8 cellular contexts compared by ENCODE assay signal in genomic region chr11:8219257-8220021, GRCh38. TPM values are rescaled to one million over a fixed set of nuclear protein-coding genes. Genes with fewer than 3 reads are reported as not detected.
DNase-seq lines count a peak whose midpoint lies in the region; ATAC-seq and TF ChIP-seq lines count a peak whose summit lies in the region.

No MANE protein-coding gene starts in this region.

- peaks cover 13% of the 10 kb centered on the region; the same call in 1 of the 2 replicates for H3K27me3 ChIP-seq in PC-3 (ENCODE audit: low read length)

- H3K4me3 Mint-ChIP-seq in neural crest cell: no peak overlapping the region

- intact Hi-C loops in PC-3 (cut with micrococcal nuclease): no loop called here

- no peaks in the 10 kb centered on the region for H4K20me1 ChIP-seq in PC-3 (ENCODE audit: low read length)

- H3K27ac ChIP-seq in PC-3 (ENCODE audit: low read length): no peak overlapping the region

- ATAC-seq in HG03280 (IDR thresholded peaks at IDR 0.05; ENCODE audit: unreplicated experiment) (peak; percentile 70), PC-3 (peak; percentile 94), GM21367 (IDR thresholded peaks at IDR 0.05; ENCODE audit: unreplicated experiment) (no peak)

- H3K9ac ChIP-seq in PC-3 (ENCODE audit: low read length): no peak overlapping the region

- H3K27ac Mint-ChIP-seq in neural crest cell (ENCODE audit: unreplicated experiment): peak overlapping the region; percentile 45

- H3K4me3 ChIP-seq in PC-3 (ENCODE audit: low read length) (no peak overlapping the region), epithelial cell of proximal tubule (ENCODE audit: low read depth, low read length) (no peak overlapping the region)

- CTCF ChIA-PET in PC-3 (lab: Charles Lee): interaction anchor here (1.1 kb wide), 1 partner anchor 347 kb away, joined by 3 read pairs; no protein-coding TSS in a partner anchor

- peaks cover 22% of the 10 kb centered on the region for H3K4me1 Mint-ChIP-seq in neural crest cell

- no peaks in the 10 kb centered on the region for H3K9me2 ChIP-seq in PC-3 (replicated peaks; ENCODE audit: low read length)

- no peak overlapping the region for H2AFZ ChIP-seq in PC-3 (ENCODE audit: low read length)

- H3K36me3 ChIP-seq in PC-3 (ENCODE audit: low read depth, low read length): no peaks in the 10 kb centered on the region

- DNase-seq in A172 (ENCODE audit: low spot score) (peak; percentile 66), DMS53 (lab: John Stamatoyannopoulos, UW) (peak; percentile 80), PC-3 (peak; percentile 67), epithelial cell of proximal tubule (ENCODE audit: low read depth) (no peak), neural crest cell (ENCODE audit: low read depth, low spot score) (no peak), activated gamma-delta T cell (lab: John Stamatoyannopoulos, UW) (no peak)

- TF ChIP-seq CTCF in PC-3 (conservative IDR thresholded peaks at IDR 0.05; ENCODE audit: low read depth, low read length) (peak; percentile 72), epithelial cell of proximal tubule (conservative IDR thresholded peaks at IDR 0.05; ENCODE audit: low read depth, low read length) (peak; percentile 76), neural crest cell (conservative IDR thresholded peaks at IDR 0.05) (peak; percentile 68)

- H3K4me2 ChIP-seq in PC-3 (ENCODE audit: low read length): no peak overlapping the region

- no peaks in the 10 kb centered on the region for H3K4me1 ChIP-seq in PC-3 (ENCODE audit: insufficient read depth, low read length)

- H3F3A ChIP-seq in PC-3 (ENCODE audit: low read length, unreplicated experiment): no peaks in the 10 kb centered on the region

- H3K79me2 ChIP-seq in PC-3 (ENCODE audit: low read length): no peaks in the 10 kb centered on the region

- H3K9me3 ChIP-seq in PC-3 (ENCODE audit: low read length): no peaks in the 10 kb centered on the region

- POLR2A ChIA-PET in PC-3 (lab: Charles Lee; ENCODE audit: unreplicated experiment): no interaction called here

- no peaks in the 10 kb centered on the region for H3K36me3 Mint-ChIP-seq in neural crest cell (ENCODE audit: low read depth)

- H3K9me3 Mint-ChIP-seq in neural crest cell: no peaks in the 10 kb centered on the region

- no TSS peak for BruUV-seq in PC-3 (replicated peaks; lab: Mats Ljungman, UMichigan)

- no peaks in the 10 kb centered on the region for H3K27me3 Mint-ChIP-seq in neural crest cell (ENCODE audit: low read depth)

RNA-seq across cellular contexts. Expression of gene LMO1, which starts 44.2 kb away (rescaled TPM):
- 0.22 and 1.7 TPM in 2 replicates for total RNA-seq in A172 (2014; rRNA removed; shearing (Covaris generic))
- total RNA-seq in PC-3 (2014; rRNA removed) (0.15 TPM in 1 of 2 replicates, not detected in the other), epithelial cell of proximal tubule (not detected in 2 replicates), neural crest cell (1.5 and 1.8 TPM in 2 replicates)

RNA-seq across cellular contexts. Expression of gene RIC3, which starts 50.6 kb away (rescaled TPM):
- total RNA-seq in A172 (2014; rRNA removed; shearing (Covaris generic)): 1.1 TPM in 1 of 2 replicates, not detected in the other
- not detected in 2 replicates for total RNA-seq in PC-3 (2014; rRNA removed)
- total RNA-seq in epithelial cell of proximal tubule: 0.92 and 1.6 TPM in 2 replicates
- total RNA-seq in neural crest cell: 8.9 and 9.1 TPM in 2 replicates

Comparison
In these comparisons a context has a peak if more than half of its experiments do, and no peak if none do; other contexts are left out.
1. DNase-seq: peak in A172 (single experiment), DMS53 (single experiment) and PC-3 (single experiment); none in epithelial cell of proximal tubule (single experiment), neural crest cell (single experiment) and activated gamma-delta T cell (single experiment).
2. Peak in every context shown above with its lines, with median percentiles within 50 percentile points of each other: CTCF ChIP-seq.